In the genomic region with DNA sequence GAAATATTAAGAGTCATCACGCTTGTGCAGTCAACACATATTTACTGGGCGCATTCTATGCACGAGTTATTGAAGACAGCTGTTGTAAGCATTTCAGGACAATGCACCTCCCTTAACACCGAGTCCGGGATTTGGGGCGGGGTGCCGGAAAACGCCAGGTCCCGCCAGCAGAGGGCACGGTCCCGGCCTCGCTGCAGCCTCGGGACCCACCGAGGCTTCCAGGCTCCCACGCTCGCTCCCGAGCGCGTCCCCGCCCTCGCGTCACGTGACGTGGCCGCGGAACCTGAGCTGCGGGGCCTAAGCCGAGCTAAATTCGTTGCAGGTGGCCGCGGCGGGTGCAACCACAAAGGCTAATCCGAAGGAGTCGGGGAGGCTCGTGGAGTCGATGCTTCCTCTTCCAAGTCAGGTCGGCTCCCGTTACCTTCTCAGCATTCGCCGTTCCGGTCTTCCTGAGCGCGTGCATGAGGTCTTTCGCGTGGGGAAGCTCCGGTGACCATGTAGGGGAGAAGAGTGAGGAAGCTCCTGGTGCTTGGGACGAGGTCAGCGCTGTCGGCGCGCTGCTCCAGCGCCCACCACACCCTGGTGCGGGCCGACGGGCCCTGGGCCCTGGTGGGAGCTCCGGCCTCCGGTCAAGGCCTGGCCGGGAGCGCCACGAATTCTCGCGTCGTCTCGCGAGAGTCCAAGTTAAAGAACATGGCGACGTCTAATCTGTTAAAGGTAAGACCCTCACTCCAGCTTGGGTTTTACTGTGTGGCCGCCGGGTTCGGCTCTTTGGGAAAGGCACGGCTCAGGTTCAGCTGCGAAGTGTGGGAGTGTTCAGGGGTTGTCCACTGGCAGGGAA, we compare ENCODE assay signal across 8 cellular contexts. TPM values are rescaled to one million over a fixed set of nuclear protein-coding genes. Genes with fewer than 3 reads are reported as not detected.
A peak's percentile ranks its signal among the peaks of the same experiment; 100 is the strongest.
DNase-seq lines count a peak whose midpoint lies in the region; ATAC-seq and TF ChIP-seq lines count a peak whose summit lies in the region.

TSS of gene CUL5 (plus strand) at position 243 of the 841 bp plus-strand sequence. CDS start at position 694, 451 bp downstream.

- ATAC-seq in HG02763 (IDR thresholded peaks at IDR 0.05; ENCODE audit: unreplicated experiment) (peak; percentile 86), heart left ventricle (peak; percentile 95 to 98 (median 98)), upper lobe of right lung (peak; percentile 98)

- H3K4me3 ChIP-seq in GM12875 (ENCODE audit: low read depth, low read length): peak within 1 kb of the TSS; percentile 80
- peak within 1 kb of the TSS; percentile 71 to 99 (median 88) for H3K4me3 ChIP-seq in heart left ventricle
- peak within 1 kb of the TSS; percentile 78 for H3K4me3 ChIP-seq in upper lobe of right lung

- peak; percentile 91 to 96 (median 95) for DNase-seq in NCI-H1417 (lab: John Stamatoyannopoulos, UW)
- DNase-seq in T follicular helper cell (ENCODE audit: low read depth): peak; percentile 84
- DNase-seq in heart left ventricle: peak; percentile 91 to 97 (median 93)
- peak; percentile 98 for DNase-seq in posterior vena cava (ENCODE audit: low spot score)
- peak; percentile 96 for DNase-seq in upper lobe of right lung

- no peaks in the 10 kb centered on the region for H3K27me3 ChIP-seq in heart left ventricle
- no peaks in the 10 kb centered on the region for H3K27me3 ChIP-seq in upper lobe of right lung

- 0 to 1% (median 1%) methylated on average over 72 of the region's 72 CpGs for WGBS in adipose tissue, 3 donors
- 0 to 1% (median 1%) methylated on average over 37 to 72 of the region's 72 CpGs for WGBS in heart left ventricle, 4 donors

- TF ChIP-seq CTCF in GM12875 (IDR thresholded peaks at IDR 0.05; ENCODE audit: borderline replicate concordance, insufficient read depth, low read depth, low read length): peak; percentile 90
- TF ChIP-seq CTCF in heart left ventricle (IDR thresholded peaks at IDR 0.05): peak; percentile 76 to 95 (median 89)
- TF ChIP-seq CTCF in upper lobe of right lung (IDR thresholded peaks at IDR 0.05): peak; percentile 89

- H3K9me3 ChIP-seq in heart left ventricle: no peaks in the 10 kb centered on the region
- no peaks in the 10 kb centered on the region for H3K9me3 ChIP-seq in upper lobe of right lung

- peak within 1 kb of the TSS; percentile 88 for H3K27ac ChIP-seq in adipose tissue (ENCODE audit: low read depth, low read length)
- peak within 1 kb of the TSS; percentile 85 to 100 (median 98) for H3K27ac ChIP-seq in heart left ventricle
- peak within 1 kb of the TSS; percentile 99 for H3K27ac ChIP-seq in upper lobe of right lung

- TF ChIP-seq POLR2A in heart left ventricle (IDR thresholded peaks at IDR 0.05): peak in 1 of 2 donors; percentile 23

- H3K36me3 ChIP-seq in heart left ventricle (peaks cover 0 to 3% (median 0%) of the 10 kb centered on the region in 9 donors), upper lobe of right lung (no peaks in the 10 kb centered on the region)

- intact Hi-C loops in heart left ventricle (cut with DNase I): loop anchor here in 7 of 10 donors (2.0 to 10.0 kb wide), 5 partner anchors 213 to 656 kb away; partner anchors contain the start of genes ATM (in 2 of the 7), NPAT (in 2 of the 7) and DDX10 (in 1 of the 7)
- intact Hi-C loops in posterior vena cava (cut with DNase I): no loop called here
- intact Hi-C loops in upper lobe of right lung (cut with DNase I): no loop called here

- H3K4me1 ChIP-seq in heart left ventricle (peaks cover 0 to 47% (median 35%) of the 10 kb centered on the region in 12 donors), upper lobe of right lung (peaks cover 45% of the 10 kb centered on the region)

RNA-seq across cellular contexts. Expression of gene CUL5, which starts in this region (rescaled TPM):
- 1 to 10 TPM; 3.9 to 9.6 (median 6.5) TPM for polyA plus RNA-seq in adipose tissue
- 10 to 100 TPM; 22.0 to 46.0 (median 36.8) TPM for total RNA-seq in heart left ventricle
- polyA plus RNA-seq in heart left ventricle: 10 to 100 TPM in 1 of 2 donors, 1 to 10 TPM in 1; 6.0 to 12.1 TPM
- 10 to 100 TPM; 35.2 to 40.4 TPM for total RNA-seq in posterior vena cava
- 37.9 TPM for total RNA-seq in upper lobe of right lung

Comparison
In these comparisons a context has a peak if more than half of its experiments do, and no peak if none do; other contexts are left out.
1. Peak in every context shown above with its lines: DNase-seq, ATAC-seq, H3K4me3 ChIP-seq and H3K27ac ChIP-seq.
2. intact Hi-C loops: an anchor here in heart left ventricle (2.0 to 10.0 kb wide); none called in posterior vena cava and upper lobe of right lung.